ENCODE assay signal across 8 cellular contexts in the genomic region with DNA sequence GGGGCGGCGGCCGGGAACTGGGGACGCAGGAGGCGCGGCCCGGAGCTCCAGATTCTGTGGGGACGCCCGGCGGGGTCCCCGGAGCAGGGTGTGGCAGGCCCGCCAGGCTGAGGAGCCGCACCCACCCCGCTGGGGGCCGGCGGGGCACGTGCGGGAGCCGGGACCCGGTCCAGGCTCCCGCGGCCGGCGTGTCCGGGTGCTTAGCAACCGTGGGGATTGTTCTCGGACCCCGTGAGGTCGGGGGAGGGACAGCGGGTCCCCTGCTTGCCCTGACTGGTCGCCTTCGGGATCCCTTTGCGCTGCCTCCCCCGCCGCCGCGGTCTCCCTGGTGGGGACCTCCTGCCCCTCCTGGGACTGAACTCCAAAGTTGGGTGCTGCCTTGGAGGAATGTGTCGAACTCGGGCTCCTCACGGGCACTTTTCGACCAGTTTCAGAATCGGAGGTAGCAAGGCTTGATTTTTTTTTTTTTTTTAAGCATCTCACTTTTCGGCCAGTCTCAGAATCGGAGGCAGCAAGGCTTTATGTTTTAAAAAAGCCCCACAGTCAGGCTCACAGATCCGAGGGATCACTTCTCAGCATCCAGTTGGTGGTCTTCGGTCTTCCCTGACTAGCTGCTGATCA. TPM values are rescaled to one million over a fixed set of nuclear protein-coding genes. Genes with fewer than 3 reads are reported as not detected.
DNase-seq lines count a peak whose midpoint lies in the region; ATAC-seq and TF ChIP-seq lines count a peak whose summit lies in the region.

No MANE protein-coding gene starts in this region.

- ATAC-seq in stimulated activated memory B cell treated with anti-CD40 and anti-IgM and Interleukin-4, amounts not matched to agents 10 μg/mL and 1 μg/mL and 100 μg/mL, for 72 hours: peak; percentile 28

- H3K9ac ChIP-seq in H9 (ENCODE audit: extremely low read depth, insufficient read length, low read length) (peak overlapping the region; percentile 70), Loucy (ENCODE audit: low read depth, low read length, poor library complexity, severe bottlenecking) (peak overlapping the region; percentile 77), endodermal cell (ENCODE audit: extremely low read depth, low read length, poor library complexity, severe bottlenecking) (peak overlapping the region; percentile 89)

- H3K4ac ChIP-seq in H9 (ENCODE audit: low read depth, low read length): no peak overlapping the region

- H3F3A ChIP-seq in Loucy (ENCODE audit: low read depth): no peaks in the 10 kb centered on the region

- H3K9me3 ChIP-seq in H9 (ENCODE audit: control insufficient read depth, low read depth, low read length): no peaks in the 10 kb centered on the region
- H3K9me3 ChIP-seq in Loucy (ENCODE audit: insufficient read depth, low read depth, low read length): no peaks in the 10 kb centered on the region
- H3K9me3 ChIP-seq in endodermal cell (ENCODE audit: control insufficient read depth, low read length): no peaks in the 10 kb centered on the region
- H3K9me3 ChIP-seq in mesodermal cell (ENCODE audit: control insufficient read depth, low read length): no peaks in the 10 kb centered on the region

- peaks cover 8% of the 10 kb centered on the region for H3K27me3 Mint-ChIP-seq in H9 (ENCODE audit: low read depth)
- peaks cover 7% of the 10 kb centered on the region for H3K27me3 Mint-ChIP-seq in endodermal cell (ENCODE audit: insufficient read depth)
- no peaks in the 10 kb centered on the region for H3K27me3 Mint-ChIP-seq in stimulated activated memory B cell treated with anti-CD40 and anti-IgM and Interleukin-4, amounts not matched to agents 10 μg/mL and 1 μg/mL and 100 μg/mL, for 72 hours

- no peak overlapping the region for H2AK5ac ChIP-seq in H9 (ENCODE audit: insufficient read length, low read length)

- no peak overlapping the region for H4K8ac ChIP-seq in H9 (replicated peaks; ENCODE audit: insufficient read length, low read depth, low read length)

- TF ChIP-seq CTCF in H9 (conservative IDR thresholded peaks at IDR 0.05): no peak
- no peak for TF ChIP-seq CTCF in Loucy (conservative IDR thresholded peaks at IDR 0.05; ENCODE audit: low read length)
- no peak for TF ChIP-seq CTCF in endodermal cell (conservative IDR thresholded peaks at IDR 0.05)

- H3K27ac Mint-ChIP-seq in H9 (no peak overlapping the region), endodermal cell (peak overlapping the region; percentile 81)
- H3K27ac Mint-ChIP-seq in stimulated activated memory B cell treated with anti-CD40 and anti-IgM and Interleukin-4, amounts not matched to agents 10 μg/mL and 1 μg/mL and 100 μg/mL, for 72 hours: peak overlapping the region; percentile 42

- H3T11ph ChIP-seq in H9 (ENCODE audit: low read length): no peak overlapping the region

- no peaks in the 10 kb centered on the region for H3K79me1 ChIP-seq in H9 (ENCODE audit: insufficient read depth, low read depth, low read length, poor library complexity, severe bottlenecking)

- no peaks in the 10 kb centered on the region; a peak in 1 of 5 replicates for H3K9me3 Mint-ChIP-seq in H9
- peaks cover 10% of the 10 kb centered on the region for H3K9me3 Mint-ChIP-seq in endodermal cell
- H3K9me3 Mint-ChIP-seq in stimulated activated memory B cell treated with anti-CD40 and anti-IgM and Interleukin-4, amounts not matched to agents 10 μg/mL and 1 μg/mL and 100 μg/mL, for 72 hours: no peaks in the 10 kb centered on the region

- H3K79me2 ChIP-seq in H9 (ENCODE audit: insufficient read depth, low read length) (no peaks in the 10 kb centered on the region), Loucy (ENCODE audit: insufficient read depth, low read length) (peaks cover 9% of the 10 kb centered on the region)

- H3K18ac ChIP-seq in H9 (ENCODE audit: insufficient read length, low read depth, low read length): no peak overlapping the region

- H2BK5ac ChIP-seq in H9 (ENCODE audit: insufficient read length, low read length): no peak overlapping the region

- DNase-seq in NCI-H1417 (lab: John Stamatoyannopoulos, UW) (peak; percentile 18 to 83 (median 78)), NCI-H1417 treated with DMSO at 0.1 percent for 48 hours (lab: John Stamatoyannopoulos, UW) (no peak), H9 (peak; percentile 72), endodermal cell (peak; percentile 84)
- peak; percentile 3 to 12 for DNase-seq in activated CD4-positive, alpha-beta T cell treated with anti-CD3 and anti-CD28 coated beads, Interleukin-2, amount 50 U/mL, for 24 hours (ENCODE audit: low read depth in 1 of 2, low spot score in 1 of 2)

- H4K20me1 ChIP-seq in H9 (ENCODE audit: control insufficient read depth, insufficient read depth, insufficient read length) (no peaks in the 10 kb centered on the region), Loucy (ENCODE audit: insufficient read depth, low read length, poor library complexity, severe bottlenecking) (no peaks in the 10 kb centered on the region)

- no peak overlapping the region for H2BK120ac ChIP-seq in H9 (ENCODE audit: low read depth, low read length, poor library complexity, severe bottlenecking)

- H3K4me3 ChIP-seq in Loucy (ENCODE audit: low read length, poor library complexity, severe bottlenecking): peak overlapping the region; percentile 89
- peak overlapping the region; percentile 89 for H3K4me3 ChIP-seq in endodermal cell (ENCODE audit: low read length)
- peak overlapping the region; percentile 82 for H3K4me3 ChIP-seq in mesodermal cell (ENCODE audit: extremely low read depth, insufficient read depth, low read length, poor library complexity, severe bottlenecking)

- H3K4me2 ChIP-seq in H9 (ENCODE audit: insufficient read depth, insufficient read length, low read length) (peak overlapping the region; percentile 95), Loucy (ENCODE audit: low read depth, low read length, poor library complexity, severe bottlenecking) (peak overlapping the region; percentile 84)

- H4K5ac ChIP-seq in H9 (ENCODE audit: insufficient read length, low read depth, low read length): no peak overlapping the region

- H3K27me3 ChIP-seq in H9 (ENCODE audit: insufficient read depth, low read length): no peaks in the 10 kb centered on the region
- no peaks in the 10 kb centered on the region for H3K27me3 ChIP-seq in Loucy (ENCODE audit: insufficient read depth, low read length, poor library complexity, severe bottlenecking)
- H3K27me3 ChIP-seq in endodermal cell (ENCODE audit: control insufficient read depth, insufficient read depth, low read length, poor library complexity, severe bottlenecking): no peaks in the 10 kb centered on the region

- H2BK12ac ChIP-seq in H9 (ENCODE audit: insufficient read length, low read depth, low read length): no peak overlapping the region

- H2BK15ac ChIP-seq in H9 (ENCODE audit: low read depth, low read length): no peak overlapping the region

- H3K4me1 ChIP-seq in H9 (ENCODE audit: insufficient read depth, low read length) (no peaks in the 10 kb centered on the region), Loucy (ENCODE audit: insufficient read depth, low read length, poor library complexity, severe bottlenecking) (peaks cover 18% of the 10 kb centered on the region), endodermal cell (ENCODE audit: control insufficient read depth, insufficient read depth, low read length) (no peaks in the 10 kb centered on the region), mesodermal cell (ENCODE audit: control insufficient read depth, insufficient read depth, low read length, poor library complexity, severe bottlenecking) (peaks cover 5% of the 10 kb centered on the region)

- peak overlapping the region; percentile 11 for H2AFZ ChIP-seq in H9 (ENCODE audit: low read length)
- H2AFZ ChIP-seq in Loucy (ENCODE audit: low read length): peak overlapping the region; percentile 79

- no peak overlapping the region for H2BK20ac ChIP-seq in H9 (ENCODE audit: low read depth, low read length, poor library complexity, severe bottlenecking)

- H3K9me2 ChIP-seq in Loucy (replicated peaks; ENCODE audit: low read depth, low read length): no peaks in the 10 kb centered on the region

- no CpG with 5 or more reads among the region's 46 CpGs for WGBS in H9 (ENCODE audit: extremely low coverage, insufficient read length, low lambda C conversion rate)
- 1 to 2% methylated on average over 14 to 46 of the region's 46 CpGs for WGBS in endodermal cell (ENCODE audit: insufficient coverage in 1 of 2, insufficient read length in 1 of 2), 2 experiments
- WGBS in mesodermal cell (ENCODE audit: insufficient coverage in 2 of 2), 2 experiments: 2% methylated on average over 46 of the region's 46 CpGs

- H3K4me3 Mint-ChIP-seq in H9 (peak overlapping the region; percentile 81 to 87), endodermal cell (peak overlapping the region; percentile 75)
- peak overlapping the region; percentile 95 for H3K4me3 Mint-ChIP-seq in stimulated activated memory B cell treated with anti-CD40 and anti-IgM and Interleukin-4, amounts not matched to agents 10 μg/mL and 1 μg/mL and 100 μg/mL, for 72 hours

- H3K36me3 ChIP-seq in Loucy (ENCODE audit: insufficient read depth, low read length) (no peaks in the 10 kb centered on the region), endodermal cell (ENCODE audit: control insufficient read depth, insufficient read depth, low read length) (peaks cover 11% of the 10 kb centered on the region), mesodermal cell (ENCODE audit: control insufficient read depth, insufficient read depth, low read length) (peaks cover 20% of the 10 kb centered on the region)

- H3K23me2 ChIP-seq in H9 (ENCODE audit: insufficient read length, low read depth, low read length, poor library complexity, severe bottlenecking): peaks cover 6% of the 10 kb centered on the region

- H3K4me1 Mint-ChIP-seq in H9 (peaks cover 9 to 12% of the 10 kb centered on the region in 2 experiments), endodermal cell (no peaks in the 10 kb centered on the region)
- H3K4me1 Mint-ChIP-seq in stimulated activated memory B cell treated with anti-CD40 and anti-IgM and Interleukin-4, amounts not matched to agents 10 μg/mL and 1 μg/mL and 100 μg/mL, for 72 hours: peaks cover 18% of the 10 kb centered on the region

- no peak overlapping the region for H4K91ac ChIP-seq in H9 (ENCODE audit: insufficient read length, low read depth, low read length)

- peak overlapping the region; percentile 45 for H3K14ac ChIP-seq in H9 (ENCODE audit: insufficient read depth, low read length)

- no peak overlapping the region for H3K56ac ChIP-seq in H9 (ENCODE audit: insufficient read length, low read depth, low read length)

- peaks cover 1 to 18% (median 14%) of the 10 kb centered on the region in 3 experiments; a peak in 6 of 7 replicates for H3K36me3 Mint-ChIP-seq in H9 (ENCODE audit: insufficient read depth in 1 of 3, low read depth in 3 of 3)
- peaks cover 17% of the 10 kb centered on the region for H3K36me3 Mint-ChIP-seq in endodermal cell (ENCODE audit: low read depth)
- H3K36me3 Mint-ChIP-seq in stimulated activated memory B cell treated with anti-CD40 and anti-IgM and Interleukin-4, amounts not matched to agents 10 μg/mL and 1 μg/mL and 100 μg/mL, for 72 hours: peaks cover 12% of the 10 kb centered on the region

- H3K23ac ChIP-seq in H9 (ENCODE audit: insufficient read length, low read depth, low read length): no peak overlapping the region

- H3K27ac ChIP-seq in H9 (ENCODE audit: insufficient read length, low read depth, low read length) (no peak overlapping the region), endodermal cell (ENCODE audit: low read depth, low read length) (peak overlapping the region; percentile 92), mesodermal cell (ENCODE audit: low read depth, low read length, severe bottlenecking) (peak overlapping the region; percentile 89)

RNA-seq across cellular contexts. Expression of gene FAM76A, which starts 0.5 kb away (rescaled TPM):
- 10.6 and 12.3 TPM in 2 replicates for total RNA-seq in H9 (2021)
- 10 to 100 TPM; 13.0 to 14.7 TPM for total RNA-seq in endodermal cell
- 11.1 TPM for polyA plus RNA-seq in endodermal cell (2013, experiment 1 of 2)
- polyA plus RNA-seq in endodermal cell (2013, experiment 2 of 2): 10.6 TPM
- 6.8 TPM for polyA plus RNA-seq in mesodermal cell (2013, experiment 1 of 2)
- 6.4 TPM for polyA plus RNA-seq in mesodermal cell (2013, experiment 2 of 2)

RNA-seq across cellular contexts. Expression of gene STX12, which starts 46.7 kb away (rescaled TPM):
- total RNA-seq in H9 (2021) (9.9 and 10.6 TPM in 2 replicates), endodermal cell (10 to 100 TPM; 19.5 to 23.3 TPM)
- 30.7 TPM for polyA plus RNA-seq in endodermal cell (2013, experiment 1 of 2)
- polyA plus RNA-seq in endodermal cell (2013, experiment 2 of 2): 31.6 TPM
- 24.2 TPM for polyA plus RNA-seq in mesodermal cell (2013, experiment 1 of 2)
- polyA plus RNA-seq in mesodermal cell (2013, experiment 2 of 2): 25.2 TPM

RNA-seq across cellular contexts. Expression of gene IFI6, which starts 54.3 kb away (rescaled TPM):
- total RNA-seq in H9 (2021) (4.3 and 6.4 TPM in 2 replicates), endodermal cell (1 to 10 TPM in 1 of 2 donors, under 1 TPM in 1; 0.71 to 1.1 TPM)
- polyA plus RNA-seq in endodermal cell (2013, experiment 1 of 2): 27.2 TPM
- 22.0 TPM for polyA plus RNA-seq in endodermal cell (2013, experiment 2 of 2)
- 16.5 TPM for polyA plus RNA-seq in mesodermal cell (2013, experiment 1 of 2)
- 14.4 TPM for polyA plus RNA-seq in mesodermal cell (2013, experiment 2 of 2)

Comparison
In these comparisons a context has a peak if more than half of its experiments do, and no peak if none do; other contexts are left out.
1. H3K27ac Mint-ChIP-seq: peak in endodermal cell (single experiment) and stimulated activated memory B cell treated with anti-CD40 and anti-IgM and Interleukin-4, amounts not matched to agents 10 μg/mL and 1 μg/mL and 100 μg/mL, for 72 hours (single experiment); none in H9 (0 of 3).
2. Peak in every context shown above with its lines, with median percentiles within 50 percentile points of each other: H3K9ac ChIP-seq, H3K4me3 Mint-ChIP-seq and H3K4me3 ChIP-seq.